ENCODE assay signal across 1 cellular context in the genomic region with DNA sequence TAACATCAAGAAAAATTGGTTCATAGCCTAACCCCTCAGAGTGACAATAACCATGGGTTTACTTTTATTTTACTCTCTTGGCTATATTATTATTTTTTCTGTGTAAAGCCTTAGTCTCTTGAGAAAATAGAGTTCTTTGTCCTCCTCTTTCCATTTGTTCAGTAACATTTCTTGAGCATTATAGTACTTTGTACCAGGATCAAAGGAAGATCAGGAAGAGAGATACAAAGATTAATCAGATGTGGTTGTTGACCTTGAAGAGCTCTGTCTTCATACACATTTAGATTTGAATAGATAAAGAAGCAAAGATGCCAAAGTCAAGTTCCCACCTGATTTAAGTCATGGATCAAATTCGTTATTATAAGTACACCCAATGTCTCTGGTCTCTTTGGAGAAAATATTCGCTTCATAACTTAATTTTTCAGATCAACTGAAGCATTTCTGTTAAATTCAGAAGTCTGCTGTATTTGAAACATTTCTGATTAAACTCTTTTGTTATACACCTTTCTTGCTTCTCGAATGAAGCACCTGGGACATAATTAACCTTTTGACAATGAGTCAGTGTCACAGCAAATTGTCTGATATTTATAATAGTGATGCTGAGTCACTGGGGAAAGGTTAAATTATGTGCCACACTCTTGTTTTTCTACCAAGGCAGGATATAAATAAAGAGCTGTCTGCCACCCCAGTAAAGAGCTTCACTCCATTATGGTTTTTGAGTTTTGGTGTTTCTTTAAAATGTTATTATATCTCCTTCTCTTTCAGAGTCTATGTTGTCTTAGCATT.
TF ChIP-seq lines count a peak whose summit lies in the region.

No MANE protein-coding gene starts in this region.

TF ChIP-seq in A549, 52 proteins besides CTCF, POLR2A, EP300 and RAD21:
- TF ChIP-seq, protein P1, sequence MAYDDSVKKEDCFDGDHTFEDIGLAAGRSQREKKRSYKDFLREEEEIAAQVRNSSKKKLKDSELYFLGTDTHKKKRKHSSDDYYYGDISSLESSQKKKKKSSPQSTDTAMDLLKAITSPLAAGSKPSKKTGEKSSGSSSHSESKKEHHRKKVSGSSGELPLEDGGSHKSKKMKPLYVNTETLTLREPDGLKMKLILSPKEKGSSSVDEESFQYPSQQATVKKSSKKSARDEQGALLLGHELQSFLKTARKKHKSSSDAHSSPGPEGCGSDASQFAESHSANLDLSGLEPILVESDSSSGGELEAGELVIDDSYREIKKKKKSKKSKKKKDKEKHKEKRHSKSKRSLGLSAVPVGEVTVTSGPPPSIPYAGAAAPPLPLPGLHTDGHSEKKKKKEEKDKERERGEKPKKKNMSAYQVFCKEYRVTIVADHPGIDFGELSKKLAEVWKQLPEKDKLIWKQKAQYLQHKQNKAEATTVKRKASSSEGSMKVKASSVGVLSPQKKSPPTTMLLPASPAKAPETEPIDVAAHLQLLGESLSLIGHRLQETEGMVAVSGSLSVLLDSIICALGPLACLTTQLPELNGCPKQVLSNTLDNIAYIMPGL (CRISPR knock-in tag; IDR thresholded peaks at IDR 0.05; ENCODE audit: borderline replicate concordance), result no peak
- no peak for TF ChIP-seq GATA3 (IDR thresholded peaks at IDR 0.05; ENCODE audit: borderline replicate concordance)
- TF ChIP-seq MYC (IDR thresholded peaks at IDR 0.05; ENCODE audit: borderline replicate concordance, low read length), result no peak
- no peak for TF ChIP-seq NFE2L2 (conservative IDR thresholded peaks at IDR 0.05; ENCODE audit: low read length)
- no peak for TF ChIP-seq KDM1A (IDR thresholded peaks at IDR 0.05; ENCODE audit: low read depth)
- no peak for TF ChIP-seq ZFP36 (IDR thresholded peaks at IDR 0.05; ENCODE audit: borderline replicate concordance, partially characterized antibody)
- TF ChIP-seq CEBPB (IDR thresholded peaks at IDR 0.05), result no peak
